In the genomic region with DNA sequence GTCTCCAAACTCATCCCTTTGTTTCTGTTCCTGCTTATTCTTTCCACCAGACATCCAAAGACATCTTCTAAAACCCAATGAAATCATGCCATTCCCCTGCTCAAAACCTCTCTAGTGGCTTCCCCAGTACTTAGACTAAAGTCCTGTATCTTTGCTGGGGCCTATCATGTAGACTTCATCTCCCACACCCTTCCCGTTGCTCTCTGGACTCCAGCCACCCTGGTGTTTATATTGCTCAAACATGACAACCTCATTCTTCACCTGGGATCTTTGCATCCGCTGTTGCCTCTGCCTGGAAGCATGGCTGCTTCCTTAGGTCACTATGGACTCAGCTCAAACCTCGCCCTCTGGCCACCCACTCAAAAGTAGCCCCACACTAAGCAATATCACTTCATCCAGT, we compare ENCODE assay signal across 10 cellular contexts. TPM values are rescaled to one million over a fixed set of nuclear protein-coding genes. Genes with fewer than 3 reads are reported as not detected.
"Had no signal": no experiment of that assay in that cellular context is flagged by ENCODE, and none has a peak within 500 bp of the region (broad histone marks: within the 10 kb centered on the region; RNA-seq: fewer than 3 reads in every experiment).

No MANE protein-coding gene starts in this region.

- H3K9ac ChIP-seq: KMS-11 had no signal

- FAIRE-seq: HTR-8/SVneo, K562 had no signal

- H3K4me2 ChIP-seq: KMS-11 had no signal

- ATAC-seq: K562 had no signal

- H3K27ac ChIP-seq: HL-60, KMS-11 had no signal

- H3K4me3 ChIP-seq: K562 had no signal

- DNase-seq: IMR-90, KBM-7, KG1 had no signal

RNA-seq across cellular contexts. Expression of a gene that starts 45.7 kb away (rescaled TPM):
- total RNA-seq: HT-29, HT1080, IMR-90, K562 had no signal
- polyA plus RNA-seq: IgD-negative memory B cell, IMR-90, K562 had no signal
